Comparison of ENCODE assay signal across 22 cellular contexts in genomic region chr5:97165726-97166125, GRCh38. TPM values are rescaled to one million over a fixed set of nuclear protein-coding genes. Genes with fewer than 3 reads are reported as not detected.
DNase-seq lines count a peak whose midpoint lies in the region; ATAC-seq and TF ChIP-seq lines count a peak whose summit lies in the region.
"Had no signal": no experiment of that assay in that cellular context is flagged by ENCODE, and none has a peak within 500 bp of the region (broad histone marks: within the 10 kb centered on the region; RNA-seq: fewer than 3 reads in every experiment).

No MANE protein-coding gene starts in this region.

- no peak overlapping the region for H3K4me3 ChIP-seq in CD4-positive, alpha-beta memory T cell (ENCODE audit: low read length in 2 of 2)
- H3K4me3 ChIP-seq in lower leg skin (ENCODE audit: low read depth, poor library complexity, severe bottlenecking), result no peak overlapping the region
- H3K4me3 ChIP-seq: body of pancreas, GM23338, right lobe of liver, tibial artery had no signal

- H3K36me3 ChIP-seq in CD4-positive, alpha-beta memory T cell (ENCODE audit: insufficient read depth, low read length), result peaks cover 32% of the 10 kb centered on the region

- intact Hi-C loops in CD4-positive, alpha-beta memory T cell (cut with micrococcal nuclease), result loop anchor here (10.0 kb wide), 1 partner anchor 1521 kb away; the partner anchor contains the start of gene RFESD
- intact Hi-C loops in lower leg skin (cut with DNase I; ENCODE audit: low total_unique reads), result loop anchor here (2.0 to 10.0 kb wide), 3 partner anchors 297 to 551 kb away; no protein-coding TSS in a partner anchor

- no peaks in the 10 kb centered on the region for H3K27me3 Mint-ChIP-seq in CD4-positive, alpha-beta memory T cell
- H3K27me3 Mint-ChIP-seq in central memory CD8-positive, alpha-beta T cell, result no peaks in the 10 kb centered on the region
- H3K27me3 Mint-ChIP-seq in osteocyte (ENCODE audit: unreplicated experiment), result no peaks in the 10 kb centered on the region

- peaks cover 11 to 27% (median 14%) of the 10 kb centered on the region in 4 donors for H3K4me1 Mint-ChIP-seq in CD4-positive, alpha-beta memory T cell
- no peaks in the 10 kb centered on the region for H3K4me1 Mint-ChIP-seq in central memory CD8-positive, alpha-beta T cell
- peaks cover 3% of the 10 kb centered on the region for H3K4me1 Mint-ChIP-seq in osteocyte (ENCODE audit: unreplicated experiment)
- H3K4me1 Mint-ChIP-seq: GM23338 had no signal

- H3K27ac ChIP-seq in CD4-positive, alpha-beta memory T cell (ENCODE audit: low read depth, low read length), result no peak overlapping the region
- H3K27ac ChIP-seq: body of pancreas, right lobe of liver, RWPE1, tibial artery, WERI-Rb-1 had no signal

- H3K4me3 Mint-ChIP-seq in CD4-positive, alpha-beta memory T cell, result no peak overlapping the region
- no peak overlapping the region for H3K4me3 Mint-ChIP-seq in central memory CD8-positive, alpha-beta T cell
- no peak overlapping the region for H3K4me3 Mint-ChIP-seq in osteocyte (ENCODE audit: unreplicated experiment)
- H3K4me3 Mint-ChIP-seq: GM23338 had no signal

- no peaks in the 10 kb centered on the region for H3K27me3 ChIP-seq in CD4-positive, alpha-beta memory T cell (ENCODE audit: insufficient read depth, low read length)
- H3K27me3 ChIP-seq: body of pancreas, right lobe of liver, tibial artery had no signal

- CTCF ChIA-PET in CD4-positive, alpha-beta memory T cell (lab: Charles Lee; ENCODE audit: partially characterized antibody), result interaction anchor here (0.8 to 9.6 kb wide), 5 partner anchors 15 to 551 kb away, joined by 3 to 104 read pairs (median 6); no protein-coding TSS in a partner anchor

- TF ChIP-seq POLR2A in lower leg skin (IDR thresholded peaks at IDR 0.05), result no peak

- peaks cover 12% of the 10 kb centered on the region for H3K4me1 ChIP-seq in CD4-positive, alpha-beta memory T cell (ENCODE audit: insufficient read depth, low read length)
- H3K4me1 ChIP-seq: right lobe of liver, tibial artery had no signal

- H3K27ac Mint-ChIP-seq in CD4-positive, alpha-beta memory T cell, result peak overlapping the region in 5 of 7 donors; percentile 0 to 70 (median 57)
- H3K27ac Mint-ChIP-seq in central memory CD8-positive, alpha-beta T cell (ENCODE audit: low read depth), result peak overlapping the region; percentile 20
- peak overlapping the region; percentile 45 for H3K27ac Mint-ChIP-seq in osteocyte (ENCODE audit: unreplicated experiment)
- H3K27ac Mint-ChIP-seq: GM23338 had no signal

- H3K9me3 ChIP-seq in CD4-positive, alpha-beta memory T cell (ENCODE audit: control insufficient read depth in 1 of 2, low read length in 2 of 2), result no peaks in the 10 kb centered on the region
- H3K9me3 ChIP-seq: body of pancreas, right lobe of liver, tibial artery had no signal

- ATAC-seq in central memory CD8-positive, alpha-beta T cell (replicated peaks; ENCODE audit: extremely low read depth, poor library complexity, severe bottlenecking), result no peak
- no peak for ATAC-seq in HG03520 (IDR thresholded peaks at IDR 0.05; ENCODE audit: unreplicated experiment)
- ATAC-seq: body of pancreas, esophagus mucosa, GM23338 had no signal

- 16 to 20% methylated on average over 1 of the region's 1 CpG for WGBS in lower leg skin, 2 donors

- H3K36me3 Mint-ChIP-seq in CD4-positive, alpha-beta memory T cell, result peaks cover 27 to 60% of the 10 kb centered on the region in 2 donors
- H3K36me3 Mint-ChIP-seq in central memory CD8-positive, alpha-beta T cell (ENCODE audit: insufficient read depth), result peaks cover 36% of the 10 kb centered on the region
- H3K36me3 Mint-ChIP-seq in osteocyte (ENCODE audit: unreplicated experiment), result peaks cover 45% of the 10 kb centered on the region

- no peak for DNase-seq in CD4-positive, alpha-beta memory T cell
- peak; percentile 21 for DNase-seq in DMS53 treated with DMSO at 0.1 percent for 48 hours (lab: John Stamatoyannopoulos, UW; ENCODE audit: unreplicated experiment)
- DNase-seq in central memory CD8-positive, alpha-beta T cell (ENCODE audit: low spot score in 2 of 2), result no peak
- DNase-seq in osteocyte (ENCODE audit: extremely low spot score, unreplicated experiment), result no peak
- DNase-seq in lower leg skin (ENCODE audit: low spot score in 2 of 2), result no peak
- DNase-seq in DMS79 (lab: John Stamatoyannopoulos, UW), result no peak
- DNase-seq: activated gamma-delta T cell treated with Interleukin-2 at 50 U/mL for 16 hours; C1 segment of cervical spinal cord; dermis blood vessel endothelial cell; Kasumi-1; NCI-H1436 treated with DMSO at 0.1 percent for 48 hours; right lobe of liver; stimulated activated CD4-positive, alpha-beta T cell treated with anti-CD3 and anti-CD28 coated beads, Interleukin-2, amount 100 ng/mL, for 24 hours; tibial artery; WERI-Rb-1 had no signal

- no peaks in the 10 kb centered on the region for H3K9me3 Mint-ChIP-seq in CD4-positive, alpha-beta memory T cell
- H3K9me3 Mint-ChIP-seq in central memory CD8-positive, alpha-beta T cell, result no peaks in the 10 kb centered on the region
- H3K9me3 Mint-ChIP-seq in osteocyte (ENCODE audit: unreplicated experiment), result no peaks in the 10 kb centered on the region
- H3K9me3 Mint-ChIP-seq: GM23338 had no signal

- POLR2A ChIA-PET in CD4-positive, alpha-beta memory T cell (lab: Charles Lee; ENCODE audit: partially characterized antibody), result no interaction called here

- TF ChIP-seq CTCF in osteocyte (IDR thresholded peaks at IDR 0.05), result no peak
- no peak for TF ChIP-seq CTCF in lower leg skin (IDR thresholded peaks at IDR 0.05)

RNA-seq across cellular contexts. Expression of gene RIOK2, which starts 17.3 kb away (rescaled TPM):
- 10 to 100 TPM; 38.2 to 40.8 TPM for total RNA-seq in CD4-positive, alpha-beta memory T cell
- 10 to 100 TPM; 17.9 to 26.8 TPM for polyA plus RNA-seq in CD4-positive, alpha-beta memory T cell
- total RNA-seq in osteocyte (23.4 and 33.7 TPM in 2 replicates), lower leg skin (10 to 100 TPM in 3 of 4 donors, 1 to 10 TPM in 1; 7.9 to 26.1 (median 17.4) TPM)

RNA-seq across cellular contexts. Expression of gene LIX1, which starts 23.3 kb away (rescaled TPM):
- not detected for total RNA-seq in CD4-positive, alpha-beta memory T cell
- not detected for polyA plus RNA-seq in CD4-positive, alpha-beta memory T cell
- 0.26 and 0.48 TPM in 2 replicates for total RNA-seq in osteocyte
- total RNA-seq in lower leg skin, result under 1 TPM in 1 of 4 donors, not detected in 3; 0.19 TPM
- total RNA-seq: activated CD8-positive, alpha-beta memory T cell treated with anti-CD3 and anti-CD28 coated beads for 36 hours; dermis blood vessel endothelial cell; esophagus mucosa; GM23338; mesenteric fat pad; right lobe of liver had no signal
